ENCODE assay signal across 25 cellular contexts in genomic region chr6:89618026-89618425, GRCh38. TPM values are rescaled to one million over a fixed set of nuclear protein-coding genes. Genes with fewer than 3 reads are reported as not detected.
A peak's percentile ranks its signal among the peaks of the same experiment; 100 is the strongest.
DNase-seq lines count a peak whose midpoint lies in the region; ATAC-seq and TF ChIP-seq lines count a peak whose summit lies in the region.
"Had no signal": no experiment of that assay in that cellular context is flagged by ENCODE, and none has a peak within 500 bp of the region (broad histone marks: within the 10 kb centered on the region; RNA-seq: fewer than 3 reads in every experiment).

No MANE protein-coding gene starts in this region.

- WGBS in heart left ventricle, 4 donors = 92 to 96% (median 95%) methylated on average over 4 to 6 of the region's 6 CpGs

- H3K27ac Mint-ChIP-seq in osteocyte (ENCODE audit: unreplicated experiment) = no peak overlapping the region
- peak overlapping the region; percentile 50 for H3K27ac Mint-ChIP-seq in progenitor cell of endocrine pancreas
- H3K27ac Mint-ChIP-seq: CD4-positive, CD25-positive, alpha-beta regulatory T cell had no signal

- H3K36me3 ChIP-seq in heart left ventricle (peaks cover 0 to 33% (median 6%) of the 10 kb centered on the region in 9 donors), brain microvascular endothelial cell (replicated peaks) (no peaks in the 10 kb centered on the region)
- H3K36me3 ChIP-seq: BE2C, BLaER1 had no signal

- peaks cover 0 to 4% (median 0%) of the 10 kb centered on the region in 12 donors for H3K4me1 ChIP-seq in heart left ventricle
- H3K4me1 ChIP-seq: BE2C, BLaER1 had no signal

- H3K4me3 Mint-ChIP-seq in osteocyte (ENCODE audit: unreplicated experiment) = no peak overlapping the region
- no peak overlapping the region for H3K4me3 Mint-ChIP-seq in progenitor cell of endocrine pancreas (ENCODE audit: low read depth)
- H3K4me3 Mint-ChIP-seq: CD14-positive monocyte; CD4-positive, alpha-beta memory T cell; CD4-positive, CD25-positive, alpha-beta regulatory T cell; CD8-positive, alpha-beta memory T cell had no signal

- intact Hi-C loops in cardiac septum (cut with DNase I) = no loop called here
- intact Hi-C loops in heart left ventricle (cut with DNase I) = no loop called here

- TF ChIP-seq CTCF in heart left ventricle (IDR thresholded peaks at IDR 0.05) = no peak
- TF ChIP-seq CTCF in osteocyte (IDR thresholded peaks at IDR 0.05) = no peak
- no peak for TF ChIP-seq CTCF in progenitor cell of endocrine pancreas (IDR thresholded peaks at IDR 0.05; ENCODE audit: unreplicated experiment)
- TF ChIP-seq CTCF in brain microvascular endothelial cell (IDR thresholded peaks at IDR 0.05; ENCODE audit: low read depth, low read length, missing control alignments) = no peak

- peak; percentile 3 for DNase-seq in activated CD8-positive, alpha-beta memory T cell treated with anti-CD3 and anti-CD28 coated beads, Interleukin-2, amount 50 U/mL, for 48 hours
- DNase-seq in activated CD8-positive, alpha-beta memory T cell treated with anti-CD3 and anti-CD28 coated beads, Interleukin-2, amount 50 U/mL, for 4 hours = no peak
- DNase-seq in cardiac septum (ENCODE audit: low spot score) = peak; percentile 43
- DNase-seq in heart left ventricle = no peak
- DNase-seq in osteocyte (ENCODE audit: extremely low spot score, unreplicated experiment) = peak; percentile 21
- no peak for DNase-seq in progenitor cell of endocrine pancreas (ENCODE audit: low spot score, unreplicated experiment)
- DNase-seq in dermis blood vessel endothelial cell = no peak
- no peak for DNase-seq in brain microvascular endothelial cell
- DNase-seq: 8988T; ACHN; BE2C; C1 segment of cervical spinal cord; CD4-positive, alpha-beta memory T cell; CD4-positive, CD25-positive, alpha-beta regulatory T cell; CD8-positive, alpha-beta memory T cell; COR-L47; DMS 273 treated with DMSO at 0.1 percent for 48 hours; DMS153; DMS53; DMS79; DND-41; EL; GDM1 had no signal

- no peaks in the 10 kb centered on the region for H3K27me3 ChIP-seq in heart left ventricle
- no peaks in the 10 kb centered on the region for H3K27me3 ChIP-seq in brain microvascular endothelial cell (replicated peaks)
- H3K27me3 ChIP-seq: BE2C, BLaER1 had no signal

- no peaks in the 10 kb centered on the region for H3K36me3 Mint-ChIP-seq in osteocyte (ENCODE audit: unreplicated experiment)
- H3K36me3 Mint-ChIP-seq in progenitor cell of endocrine pancreas (ENCODE audit: insufficient read depth) = no peaks in the 10 kb centered on the region
- H3K36me3 Mint-ChIP-seq: CD14-positive monocyte had no signal

- H3K4me3 ChIP-seq in heart left ventricle (no peak overlapping the region), brain microvascular endothelial cell (ENCODE audit: low read depth, low read length) (no peak overlapping the region)
- H3K4me3 ChIP-seq: BLaER1 had no signal

- ATAC-seq in heart left ventricle = no peak

- TF ChIP-seq POLR2A in heart left ventricle (IDR thresholded peaks at IDR 0.05) = no peak

- H3K4me1 Mint-ChIP-seq in osteocyte (ENCODE audit: unreplicated experiment) = no peaks in the 10 kb centered on the region
- no peaks in the 10 kb centered on the region for H3K4me1 Mint-ChIP-seq in progenitor cell of endocrine pancreas (ENCODE audit: low read depth)
- H3K4me1 Mint-ChIP-seq: CD14-positive monocyte; CD4-positive, alpha-beta memory T cell; CD4-positive, CD25-positive, alpha-beta regulatory T cell; CD8-positive, alpha-beta memory T cell had no signal

- in situ Hi-C loops in brain microvascular endothelial cell (cut with HindIII; ENCODE audit: low pct_ligation_motif_present, low sequenced_read_pairs) = no loop called here

- H3K27ac ChIP-seq in heart left ventricle (no peak overlapping the region), brain microvascular endothelial cell (no peak overlapping the region)
- H3K27ac ChIP-seq: BLaER1 had no signal

- no peaks in the 10 kb centered on the region for H3K9me3 ChIP-seq in heart left ventricle
- H3K9me3 ChIP-seq: BE2C, BLaER1 had no signal

- no peaks in the 10 kb centered on the region for H3K9me3 Mint-ChIP-seq in osteocyte (ENCODE audit: unreplicated experiment)
- no peaks in the 10 kb centered on the region for H3K9me3 Mint-ChIP-seq in progenitor cell of endocrine pancreas (ENCODE audit: low read depth)
- H3K9me3 Mint-ChIP-seq: CD4-positive, alpha-beta memory T cell; CD4-positive, CD25-positive, alpha-beta regulatory T cell; CD8-positive, alpha-beta memory T cell had no signal

- H3K27me3 Mint-ChIP-seq in osteocyte (ENCODE audit: unreplicated experiment) = no peaks in the 10 kb centered on the region
- H3K27me3 Mint-ChIP-seq in progenitor cell of endocrine pancreas = no peaks in the 10 kb centered on the region
- H3K27me3 Mint-ChIP-seq: CD4-positive, alpha-beta memory T cell; CD4-positive, CD25-positive, alpha-beta regulatory T cell; CD8-positive, alpha-beta memory T cell had no signal

RNA-seq across cellular contexts. Expression of gene LYRM2, which starts 20.5 kb away (rescaled TPM):
- 36.2 TPM for total RNA-seq in cardiac septum
- 10 to 100 TPM; 15.2 to 50.0 (median 44.3) TPM for total RNA-seq in heart left ventricle
- polyA plus RNA-seq in heart left ventricle = 10 to 100 TPM; 16.9 to 35.7 TPM
- total RNA-seq in osteocyte = 32.0 and 34.4 TPM in 2 replicates
- 38.6 and 46.5 TPM in 2 replicates for total RNA-seq in progenitor cell of endocrine pancreas
- 16.0 and 20.6 TPM in 2 replicates for total RNA-seq in dermis blood vessel endothelial cell

Comparison
In these comparisons a context has a peak if more than half of its experiments do, and no peak if none do; other contexts are left out.
1. DNase-seq: peak in activated CD8-positive, alpha-beta memory T cell treated with anti-CD3 and anti-CD28 coated beads, Interleukin-2, amount 50 U/mL, for 48 hours (single experiment), cardiac septum (single experiment) and osteocyte (single experiment); none in activated CD8-positive, alpha-beta memory T cell treated with anti-CD3 and anti-CD28 coated beads, Interleukin-2, amount 50 U/mL, for 4 hours (single experiment), heart left ventricle (0 of 5), progenitor cell of endocrine pancreas (single experiment), dermis blood vessel endothelial cell (single experiment) and brain microvascular endothelial cell (single experiment).